10 cellular contexts compared by ENCODE assay signal in the genomic region with DNA sequence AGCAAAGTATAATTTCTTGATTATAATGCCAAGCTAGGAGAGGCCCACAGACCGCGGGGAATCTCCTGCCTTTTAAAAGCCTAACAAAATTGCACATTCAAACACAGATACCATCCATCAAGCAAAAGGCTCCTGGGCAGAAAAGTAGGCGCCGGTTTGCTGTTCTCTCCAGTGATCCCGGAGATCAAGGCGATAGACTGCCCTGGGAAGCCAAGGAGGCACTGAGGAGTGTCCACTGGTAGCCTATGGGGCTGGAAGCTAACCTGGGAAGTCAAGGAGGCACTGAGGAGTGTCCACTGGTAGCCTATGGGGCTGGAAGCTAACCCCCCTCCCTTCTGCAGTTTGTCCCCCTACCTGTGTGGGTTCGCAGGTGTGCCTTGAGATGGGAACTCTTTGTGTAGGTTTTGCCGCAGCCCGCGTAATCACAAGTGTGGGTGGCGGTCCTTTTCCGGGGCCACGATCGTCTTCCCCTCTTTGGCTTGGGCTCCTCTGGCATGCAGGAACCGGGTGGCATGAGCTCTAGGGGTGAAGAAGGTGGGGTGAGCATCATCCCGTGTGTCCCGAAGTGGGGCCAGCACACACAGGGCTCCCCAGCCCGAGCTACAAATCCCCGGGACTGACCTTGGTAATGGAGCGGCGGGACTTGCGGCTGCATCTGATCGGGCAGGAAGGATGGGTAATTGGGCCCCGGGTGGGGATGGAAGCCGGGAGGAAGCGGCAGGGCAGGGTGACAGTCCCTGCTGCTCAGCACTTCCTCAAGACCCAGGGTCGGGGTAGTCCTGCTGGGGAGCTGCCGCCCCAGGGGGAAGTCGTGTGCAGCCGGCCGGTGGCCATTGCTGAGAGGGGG. TPM values are rescaled to one million over a fixed set of nuclear protein-coding genes. Genes with fewer than 3 reads are reported as not detected.
A peak's percentile ranks its signal among the peaks of the same experiment; 100 is the strongest.
DNase-seq lines count a peak whose midpoint lies in the region; ATAC-seq and TF ChIP-seq lines count a peak whose summit lies in the region.
"Had no signal": no experiment of that assay in that cellular context is flagged by ENCODE, and none has a peak within 500 bp of the region (broad histone marks: within the 10 kb centered on the region; RNA-seq: fewer than 3 reads in every experiment).

No MANE protein-coding gene starts in this region.

- H3K36me3 Mint-ChIP-seq in HFFc6 (ENCODE audit: low read depth) = no peaks in the 10 kb centered on the region

- H3K27ac ChIP-seq in iPS-20b (ENCODE audit: low read length) = no peak overlapping the region
- H3K27ac ChIP-seq: SK-N-MC had no signal

- peak overlapping the region; percentile 55 for H3K4me3 ChIP-seq in astrocyte of the cerebellum (ENCODE audit: low read depth, low read length)
- H3K4me3 ChIP-seq in iPS-20b (ENCODE audit: low read length) = peak overlapping the region; percentile 69; the same call in 1 of the 2 replicates
- H3K4me3 ChIP-seq in skeletal muscle satellite cell (ENCODE audit: low read length) = peak overlapping the region; percentile 95
- H3K4me3 ChIP-seq: SK-N-MC had no signal

- no peak for ATAC-seq in HG03460 (IDR thresholded peaks at IDR 0.05; ENCODE audit: unreplicated experiment)
- ATAC-seq in GM18858 (IDR thresholded peaks at IDR 0.05; ENCODE audit: unreplicated experiment) = no peak

- H3K27ac Mint-ChIP-seq in HFFc6 = no peak overlapping the region
- H3K27ac Mint-ChIP-seq: activated T-helper 2 cell treated with anti-CD3 and anti-CD28 coated beads, Interferon-gamma antibody, Interleukin-2, Interleukin-4, amounts not matched to agents 10 μg/mL and 5 μg/mL and 100 μg/mL, durations not matched to agents 14 hours and 24 hours and 36 hours had no signal

- in situ Hi-C loops in astrocyte of the cerebellum (cut with HindIII; ENCODE audit: low sequenced_read_pairs) = loop anchor here (25.0 kb wide), 2 partner anchors 1050 to 1275 kb away; no protein-coding TSS in a partner anchor

- H3K4me1 ChIP-seq in iPS-20b (ENCODE audit: insufficient read depth, low read length) (peaks cover 5% of the 10 kb centered on the region; the same call in 1 of the 2 replicates), skeletal muscle satellite cell (ENCODE audit: control insufficient read depth, insufficient read depth, low read length) (peaks cover 43% of the 10 kb centered on the region)

- peaks cover 6% of the 10 kb centered on the region for H3K27me3 Mint-ChIP-seq in HFFc6 (ENCODE audit: insufficient read depth)

- peak overlapping the region; percentile 97 for H3K4me2 ChIP-seq in skeletal muscle satellite cell (ENCODE audit: low read length)

- H3K9me3 ChIP-seq in iPS-20b (ENCODE audit: insufficient read depth, low read depth, low read length) (peaks cover 17% of the 10 kb centered on the region), skeletal muscle satellite cell (replicated peaks; ENCODE audit: low read length) (no peaks in the 10 kb centered on the region)

- no peak overlapping the region for H3K4me3 Mint-ChIP-seq in HFFc6

- H3K27me3 ChIP-seq in iPS-20b (ENCODE audit: insufficient read depth, low read length) = peaks cover 61% of the 10 kb centered on the region
- H3K27me3 ChIP-seq in skeletal muscle satellite cell (ENCODE audit: control insufficient read depth, insufficient read depth, low read length) = no peaks in the 10 kb centered on the region

- H3K9me3 Mint-ChIP-seq in HFFc6 = no peaks in the 10 kb centered on the region
- H3K9me3 Mint-ChIP-seq: activated T-helper 2 cell treated with anti-CD3 and anti-CD28 coated beads, Interferon-gamma antibody, Interleukin-2, Interleukin-4, amounts not matched to agents 10 μg/mL and 5 μg/mL and 100 μg/mL, durations not matched to agents 14 hours and 24 hours and 36 hours had no signal

- peaks cover 4% of the 10 kb centered on the region; the same call in 1 of the 2 replicates for H3K36me3 ChIP-seq in iPS-20b (ENCODE audit: insufficient read depth, low read depth, low read length)
- peaks cover 27% of the 10 kb centered on the region for H3K36me3 ChIP-seq in skeletal muscle satellite cell (ENCODE audit: insufficient read depth, low read length)

- TF ChIP-seq CTCF in astrocyte of the cerebellum (IDR thresholded peaks at IDR 0.05; ENCODE audit: low read depth, low read length, missing control alignments) (no peak), HFFc6 (IDR thresholded peaks at IDR 0.05) (no peak)

- H3K9ac ChIP-seq in iPS-20b (ENCODE audit: low read depth, low read length) = no peak overlapping the region; the same call in 1 of the 2 replicates
- H3K9ac ChIP-seq in skeletal muscle satellite cell (ENCODE audit: low read depth, low read length) = peak overlapping the region; percentile 47

- peaks cover 12% of the 10 kb centered on the region for H3K4me1 Mint-ChIP-seq in HFFc6 (ENCODE audit: low read depth)

- DNase-seq in GM03348 (ENCODE audit: low spot score) = peak; percentile 17
- DNase-seq in astrocyte of the cerebellum (ENCODE audit: low read depth) = no peak
- no peak for DNase-seq in HFFc6
- DNase-seq in stimulated activated CD4-positive, alpha-beta T cell treated with anti-CD3 and anti-CD28 coated beads, Interleukin-2, amount 100 ng/mL, for 48 hours = no peak

RNA-seq across cellular contexts. Expression of a gene that starts 2.7 kb away (rescaled TPM):
- total RNA-seq in skeletal muscle satellite cell (2012; rRNA removed) = 16.7 and 26.2 TPM in 2 replicates
- 1 to 10 TPM; 1.3 to 3.3 (median 2.4) TPM for total RNA-seq in HFFc6 (2021; fragmentation: NEBNext Ultra II Directional; extraction: Animal tissue kit (Norgen Biotek cat#: 25700))
